Comparison of ENCODE assay signal across 1 cellular context in the genomic region with DNA sequence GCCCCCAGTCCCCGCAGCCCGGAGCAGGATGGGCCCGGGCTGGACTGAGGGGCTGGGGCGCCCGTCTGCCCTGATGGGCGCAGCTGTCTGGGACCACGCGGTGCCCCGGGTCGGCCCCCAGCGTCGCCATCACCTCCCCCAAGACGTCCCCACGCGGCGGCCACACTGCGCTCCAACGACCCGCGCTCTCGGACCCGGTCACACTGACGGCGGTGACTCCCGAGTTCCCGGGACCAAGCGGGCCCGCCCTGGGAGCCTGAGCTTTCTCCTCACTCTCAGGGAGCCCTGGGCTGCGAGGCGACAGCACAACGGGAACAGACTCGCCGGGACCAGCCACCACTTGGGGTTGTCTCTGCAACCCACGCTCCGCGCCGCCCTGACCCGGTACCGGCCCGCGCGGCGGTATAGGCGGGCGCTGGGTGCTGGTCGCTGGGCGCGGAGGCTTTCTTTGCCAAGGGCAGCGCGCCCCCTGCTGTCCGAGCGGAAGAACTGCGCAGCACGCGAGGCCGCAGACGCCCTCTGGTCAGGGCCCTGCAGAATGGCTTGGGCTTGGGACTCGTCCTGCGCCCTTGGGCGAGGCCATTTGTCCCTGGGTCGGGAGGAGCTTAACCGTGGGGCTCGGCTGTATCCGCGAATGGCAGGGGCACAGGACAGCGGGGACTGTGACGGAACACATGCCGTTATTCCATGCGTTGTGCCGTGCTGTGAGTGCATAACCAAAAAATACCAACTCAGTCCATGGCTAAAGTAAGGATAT.
TF ChIP-seq lines count a peak whose summit lies in the region.

No MANE protein-coding gene starts in this region.

TF ChIP-seq in HepG2, 621 proteins besides CTCF, POLR2A, EP300 and RAD21 (continued from another document and continues in another):
- TF ChIP-seq USF2 (IDR thresholded peaks at IDR 0.05; ENCODE audit: low read depth, low read length) (no peak), USF2 (CRISPR knock-in tag; IDR thresholded peaks at IDR 0.05; ENCODE audit: borderline replicate concordance) (no peak), ZNF180 (CRISPR knock-in tag; IDR thresholded peaks at IDR 0.05; ENCODE audit: borderline replicate concordance, low read depth) (no peak), FLYWCH1 (CRISPR knock-in tag; IDR thresholded peaks at IDR 0.05) (no peak), ZNF235 (CRISPR knock-in tag; IDR thresholded peaks at IDR 0.05; ENCODE audit: borderline replicate concordance) (no peak), ARID2 (CRISPR knock-in tag; IDR thresholded peaks at IDR 0.05; ENCODE audit: borderline replicate concordance) (peak; percentile 79; the same call in 1 of the 2 replicates), ZMYM3 (CRISPR knock-in tag; IDR thresholded peaks at IDR 0.05) (peak; percentile 82), NFATC3 (CRISPR knock-in tag; IDR thresholded peaks at IDR 0.05) (0 out of 2 replicates have a peak, but pooled peaks have one; percentile 51), HNRNPK (IDR thresholded peaks at IDR 0.05; ENCODE audit: low read depth, low read length, poor library complexity, severe bottlenecking) (no peak), ZNF788 (CRISPR knock-in tag; IDR thresholded peaks at IDR 0.05; ENCODE audit: borderline replicate concordance) (peak; percentile 87; the same call in 1 of the 2 replicates), NFE2L2 (IDR thresholded peaks at IDR 0.05; ENCODE audit: low read length) (no peak), ZNF607 (CRISPR knock-in tag; IDR thresholded peaks at IDR 0.05; ENCODE audit: borderline replicate concordance) (peak; percentile 71; the same call in 1 of the 2 replicates), TBX2 (CRISPR knock-in tag; IDR thresholded peaks at IDR 0.05; ENCODE audit: borderline replicate concordance) (peak; percentile 79), ZC3H13 (CRISPR knock-in tag; IDR thresholded peaks at IDR 0.05) (no peak), ZNF775 (CRISPR knock-in tag; IDR thresholded peaks at IDR 0.05; ENCODE audit: borderline replicate concordance) (no peak), ZBTB3 (CRISPR knock-in tag; IDR thresholded peaks at IDR 0.05; ENCODE audit: borderline replicate concordance, low read depth) (0 out of 2 replicates have a peak, but pooled peaks have one; percentile 37), ZNF33B (CRISPR knock-in tag; IDR thresholded peaks at IDR 0.05) (peak; percentile 56; the same call in 1 of the 2 replicates), NBN (conservative IDR thresholded peaks at IDR 0.05) (no peak), PAXIP1 (CRISPR knock-in tag; conservative IDR thresholded peaks at IDR 0.05) (peak; percentile 50), ZNF24 (IDR thresholded peaks at IDR 0.05) (no peak), ZNF614 (CRISPR knock-in tag; IDR thresholded peaks at IDR 0.05; ENCODE audit: borderline replicate concordance) (no peak), ZNF264 (CRISPR knock-in tag; IDR thresholded peaks at IDR 0.05) (no peak), MAX (IDR thresholded peaks at IDR 0.05) (peak; percentile 55; the same call in 1 of the 2 replicates), ZNF720 (CRISPR knock-in tag; IDR thresholded peaks at IDR 0.05) (no peak), SOX5 (CRISPR knock-in tag; IDR thresholded peaks at IDR 0.05; ENCODE audit: borderline replicate concordance) (0 out of 2 replicates have a peak, but pooled peaks have one; percentile 7), RFX1 (IDR thresholded peaks at IDR 0.05) (no peak), NFYB (CRISPR knock-in tag; IDR thresholded peaks at IDR 0.05) (no peak), ZNF160 (CRISPR knock-in tag; IDR thresholded peaks at IDR 0.05) (no peak), SOX13 (IDR thresholded peaks at IDR 0.05) (no peak), SOX13 (CRISPR knock-in tag; conservative IDR thresholded peaks at IDR 0.05 in 1 of 2, IDR thresholded peaks at IDR 0.05 in 1 of 2) (peak in 1 of 2 experiments; percentile 35; a peak in 2 of 4 replicates), ZNF605 (CRISPR knock-in tag; IDR thresholded peaks at IDR 0.05) (peak; percentile 67; the same call in 1 of the 2 replicates), ZFP82 (CRISPR knock-in tag; IDR thresholded peaks at IDR 0.05; ENCODE audit: borderline replicate concordance) (no peak), ZNF747 (CRISPR knock-in tag; IDR thresholded peaks at IDR 0.05; ENCODE audit: borderline replicate concordance) (peak; percentile 76; the same call in 1 of the 2 replicates)
- TF ChIP-seq, protein P1, sequence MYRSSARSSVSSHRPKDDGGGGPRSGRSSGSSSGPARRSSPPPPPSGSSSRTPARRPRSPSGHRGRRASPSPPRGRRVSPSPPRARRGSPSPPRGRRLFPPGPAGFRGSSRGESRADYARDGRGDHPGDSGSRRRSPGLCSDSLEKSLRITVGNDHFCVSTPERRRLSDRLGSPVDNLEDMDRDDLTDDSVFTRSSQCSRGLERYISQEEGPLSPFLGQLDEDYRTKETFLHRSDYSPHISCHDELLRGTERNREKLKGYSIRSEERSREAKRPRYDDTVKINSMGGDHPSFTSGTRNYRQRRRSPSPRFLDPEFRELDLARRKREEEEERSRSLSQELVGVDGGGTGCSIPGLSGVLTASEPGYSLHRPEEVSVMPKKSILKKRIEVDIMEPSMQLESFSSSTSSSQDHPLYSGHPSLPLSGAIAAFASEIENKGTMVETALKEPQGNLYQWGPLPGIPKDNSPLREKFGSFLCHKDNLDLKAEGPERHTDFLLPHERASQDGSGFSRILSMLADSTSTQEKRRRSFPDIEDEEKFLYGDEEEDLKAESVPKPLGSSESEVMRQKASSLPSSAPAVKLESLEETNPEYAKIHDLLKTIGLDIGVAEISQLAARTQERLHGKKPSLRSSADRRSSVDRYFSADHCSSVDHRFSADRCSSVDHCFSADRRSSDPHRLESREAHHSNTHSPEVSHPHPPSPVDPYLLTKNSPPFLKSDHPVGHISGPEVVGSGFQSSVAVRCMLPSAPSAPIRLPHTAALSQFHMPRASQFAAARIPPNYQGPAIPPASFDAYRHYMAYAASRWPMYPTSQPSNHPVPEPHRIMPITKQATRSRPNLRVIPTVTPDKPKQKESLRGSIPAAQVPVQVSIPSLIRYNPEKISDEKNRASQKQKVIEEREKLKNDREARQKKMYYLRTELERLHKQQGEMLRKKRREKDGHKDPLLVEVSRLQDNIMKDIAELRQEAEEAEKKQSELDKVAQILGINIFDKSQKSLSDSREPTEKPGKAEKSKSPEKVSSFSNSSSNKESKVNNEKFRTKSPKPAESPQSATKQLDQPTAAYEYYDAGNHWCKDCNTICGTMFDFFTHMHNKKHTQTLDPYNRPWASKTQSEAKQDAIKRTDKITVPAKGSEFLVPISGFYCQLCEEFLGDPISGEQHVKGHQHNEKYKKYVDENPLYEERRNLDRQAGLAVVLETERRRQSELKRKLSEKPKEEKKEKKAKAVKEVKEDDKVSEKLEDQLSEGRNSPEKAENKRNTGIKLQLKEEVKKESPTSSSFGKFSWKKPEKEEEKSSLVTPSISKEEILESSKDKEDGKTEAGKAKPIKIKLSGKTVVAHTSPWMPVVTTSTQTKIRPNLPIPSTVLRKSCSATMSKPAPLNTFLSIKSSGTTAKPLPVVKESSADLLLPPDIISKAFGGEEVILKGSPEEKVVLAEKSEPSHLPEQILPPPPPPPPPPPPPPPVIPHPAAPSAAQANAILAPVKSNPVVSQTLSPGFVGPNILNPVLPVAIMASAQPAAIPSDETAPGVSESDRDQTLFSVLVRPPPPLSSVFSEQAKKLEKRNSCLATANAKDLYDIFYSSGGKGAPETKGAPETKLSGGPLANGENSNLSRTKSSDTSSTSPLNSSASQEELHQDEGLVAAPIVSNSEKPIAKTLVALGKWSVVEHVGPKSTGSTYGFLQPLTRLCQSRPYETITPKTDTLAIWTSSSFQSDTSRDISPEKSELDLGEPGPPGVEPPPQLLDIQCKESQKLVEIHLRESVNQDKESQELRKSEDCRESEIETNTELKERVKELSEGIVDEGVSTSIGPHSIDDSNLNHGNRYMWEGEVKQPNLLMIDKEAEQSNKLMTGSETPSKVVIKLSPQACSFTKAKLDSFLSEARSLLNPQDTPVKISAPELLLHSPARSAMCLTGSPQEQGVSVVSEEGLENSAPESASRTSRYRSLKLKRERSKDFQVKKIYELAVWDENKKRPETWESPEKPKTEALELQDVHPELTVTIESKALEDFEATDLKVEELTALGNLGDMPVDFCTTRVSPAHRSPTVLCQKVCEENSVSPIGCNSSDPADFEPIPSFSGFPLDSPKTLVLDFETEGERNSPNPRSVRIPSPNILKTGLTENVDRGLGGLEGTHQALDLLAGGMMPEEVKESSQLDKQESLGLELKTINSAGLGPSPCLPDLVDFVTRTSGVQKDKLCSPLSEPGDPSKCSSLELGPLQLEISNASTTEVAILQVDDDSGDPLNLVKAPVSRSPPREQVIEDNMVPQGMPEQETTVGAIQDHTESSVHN (CRISPR knock-in tag; IDR thresholded peaks at IDR 0.05) = peak; percentile 67; the same call in 1 of the 2 replicates
- TF ChIP-seq, protein P2, sequence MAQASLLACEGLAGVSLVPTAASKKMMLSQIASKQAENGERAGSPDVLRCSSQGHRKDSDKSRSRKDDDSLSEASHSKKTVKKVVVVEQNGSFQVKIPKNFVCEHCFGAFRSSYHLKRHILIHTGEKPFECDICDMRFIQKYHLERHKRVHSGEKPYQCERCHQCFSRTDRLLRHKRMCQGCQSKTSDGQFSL (CRISPR knock-in tag; IDR thresholded peaks at IDR 0.05) = no peak
- TF ChIP-seq, protein P3, sequence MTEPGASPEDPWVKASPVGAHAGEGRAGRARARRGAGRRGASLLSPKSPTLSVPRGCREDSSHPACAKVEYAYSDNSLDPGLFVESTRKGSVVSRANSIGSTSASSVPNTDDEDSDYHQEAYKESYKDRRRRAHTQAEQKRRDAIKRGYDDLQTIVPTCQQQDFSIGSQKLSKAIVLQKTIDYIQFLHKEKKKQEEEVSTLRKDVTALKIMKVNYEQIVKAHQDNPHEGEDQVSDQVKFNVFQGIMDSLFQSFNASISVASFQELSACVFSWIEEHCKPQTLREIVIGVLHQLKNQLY (CRISPR knock-in tag; IDR thresholded peaks at IDR 0.05) = no peak
- TF ChIP-seq, protein P4, sequence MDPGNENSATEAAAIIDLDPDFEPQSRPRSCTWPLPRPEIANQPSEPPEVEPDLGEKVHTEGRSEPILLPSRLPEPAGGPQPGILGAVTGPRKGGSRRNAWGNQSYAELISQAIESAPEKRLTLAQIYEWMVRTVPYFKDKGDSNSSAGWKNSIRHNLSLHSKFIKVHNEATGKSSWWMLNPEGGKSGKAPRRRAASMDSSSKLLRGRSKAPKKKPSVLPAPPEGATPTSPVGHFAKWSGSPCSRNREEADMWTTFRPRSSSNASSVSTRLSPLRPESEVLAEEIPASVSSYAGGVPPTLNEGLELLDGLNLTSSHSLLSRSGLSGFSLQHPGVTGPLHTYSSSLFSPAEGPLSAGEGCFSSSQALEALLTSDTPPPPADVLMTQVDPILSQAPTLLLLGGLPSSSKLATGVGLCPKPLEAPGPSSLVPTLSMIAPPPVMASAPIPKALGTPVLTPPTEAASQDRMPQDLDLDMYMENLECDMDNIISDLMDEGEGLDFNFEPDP (CRISPR knock-in tag; conservative IDR thresholded peaks at IDR 0.05) = no peak
